8 cellular contexts compared by ENCODE assay signal in the genomic region with DNA sequence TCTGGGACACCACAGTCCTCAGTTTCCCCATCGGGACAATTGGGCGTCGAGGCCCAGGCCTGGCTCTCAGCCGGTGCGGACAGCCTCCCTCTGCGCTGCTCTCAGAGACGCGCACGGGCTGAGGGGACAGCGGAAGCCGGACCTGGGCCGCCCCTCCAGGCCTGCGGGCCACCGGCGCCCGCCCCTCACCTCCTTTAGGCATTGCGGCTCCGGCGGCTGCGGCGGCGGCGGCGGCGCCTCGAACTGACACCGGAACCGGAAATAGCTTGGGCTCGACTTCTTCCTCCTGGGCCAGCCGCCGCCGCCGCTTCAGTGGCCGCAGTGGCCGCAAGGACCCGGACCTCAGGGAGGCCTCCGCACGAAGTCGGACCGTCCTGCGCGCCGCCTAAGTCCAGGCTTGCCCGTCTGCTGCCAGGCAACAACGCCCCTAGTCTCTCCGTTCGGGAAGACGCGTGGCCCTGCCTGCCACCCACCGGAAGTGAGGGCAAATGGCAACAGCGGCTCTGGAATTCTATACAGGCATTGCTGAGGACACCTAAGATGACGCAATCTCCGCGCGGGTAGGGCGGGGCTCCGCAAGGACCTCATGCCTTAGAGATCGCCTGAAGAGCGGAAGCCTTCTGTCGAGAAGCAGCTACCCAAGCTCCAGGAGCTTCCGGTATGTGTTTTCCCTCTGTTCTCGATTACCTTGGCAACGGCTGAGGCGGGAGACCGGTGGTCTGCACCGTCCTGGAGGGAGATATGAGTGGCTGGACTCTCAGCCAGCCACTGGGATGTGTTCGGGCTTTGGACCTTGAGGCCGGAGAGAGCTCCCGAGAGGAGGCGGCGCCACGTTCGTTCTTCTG. TPM values are rescaled to one million over a fixed set of nuclear protein-coding genes. Genes with fewer than 3 reads are reported as not detected.
DNase-seq lines count a peak whose midpoint lies in the region; ATAC-seq and TF ChIP-seq lines count a peak whose summit lies in the region.

A gene (plus strand): TSS at position 623 of the 845 bp plus-strand sequence. CDS start 2,124 bp downstream, outside the sequence.
A gene with protein sequence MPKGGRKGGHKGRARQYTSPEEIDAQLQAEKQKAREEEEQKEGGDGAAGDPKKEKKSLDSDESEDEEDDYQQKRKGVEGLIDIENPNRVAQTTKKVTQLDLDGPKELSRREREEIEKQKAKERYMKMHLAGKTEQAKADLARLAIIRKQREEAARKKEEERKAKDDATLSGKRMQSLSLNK (minus strand): TSS at position 251 of the 845 bp plus-strand sequence. CDS start 49 bp downstream, at position 202.

- H3K27ac Mint-ChIP-seq in T-helper 17 cell = peak within 1 kb of the TSS; percentile 99

- H3K27ac ChIP-seq in angular gyrus (ENCODE audit: low read depth, low read length) (peak within 1 kb of the TSS; percentile 100), right atrium auricular region (peak within 1 kb of the TSS; percentile 95 to 97), uterus (peak within 1 kb of the TSS; percentile 93 to 98)

- H3K27me3 Mint-ChIP-seq in T-helper 17 cell = no peaks in the 10 kb centered on the region

- DNase-seq in NCI-H1694 treated with DMSO at 0.1 percent for 48 hours (lab: John Stamatoyannopoulos, UW) = peak; percentile 91
- peak; percentile 77 to 94 (median 90) for DNase-seq in T-helper 17 cell
- peak; percentile 96 for DNase-seq in right atrium auricular region (ENCODE audit: low spot score)
- peak; percentile 89 for DNase-seq in pulmonary artery endothelial cell (ENCODE audit: low read depth, low spot score)
- peak; percentile 92 to 93 for DNase-seq in uterus

- ATAC-seq in HG02885 (IDR thresholded peaks at IDR 0.05; ENCODE audit: poor library complexity, unreplicated experiment) (peak; percentile 80), T-helper 17 cell (peak; percentile 87)

- H3K9me3 ChIP-seq in T-helper 17 cell (ENCODE audit: control insufficient read depth, low read length, poor library complexity, severe bottlenecking) (no peaks in the 10 kb centered on the region), right atrium auricular region (no peaks in the 10 kb centered on the region), uterus (no peaks in the 10 kb centered on the region)

- H3K4me3 Mint-ChIP-seq in T-helper 17 cell = peak within 1 kb of the TSS; percentile 100

- H3K4me1 ChIP-seq in right atrium auricular region (peaks cover 0 to 36% of the 10 kb centered on the region in 2 donors), uterus (peaks cover 3 to 22% of the 10 kb centered on the region in 2 donors)

- H3K27me3 ChIP-seq in right atrium auricular region (no peaks in the 10 kb centered on the region), uterus (no peaks in the 10 kb centered on the region)

- TF ChIP-seq CTCF in right atrium auricular region (IDR thresholded peaks at IDR 0.05) = no peak
- TF ChIP-seq CTCF in uterus (IDR thresholded peaks at IDR 0.05) = peak in 3 of 4 experiments; percentile 18 to 66 (median 34)

- peaks cover 42% of the 10 kb centered on the region for H3K4me1 Mint-ChIP-seq in T-helper 17 cell

- TF ChIP-seq POLR2A in GM15510 (IDR thresholded peaks at IDR 0.05; ENCODE audit: borderline replicate concordance, extremely low read depth, insufficient read length) (peak; percentile 85), uterus (IDR thresholded peaks at IDR 0.05) (peak; percentile 73 to 77)

- H3K4me3 ChIP-seq in right atrium auricular region = peak within 1 kb of the TSS; percentile 96 to 97
- H3K4me3 ChIP-seq in uterus = peak within 1 kb of the TSS; percentile 78 to 84

- H3K36me3 ChIP-seq in right atrium auricular region (peaks cover 34% of the 10 kb centered on the region), uterus (no peaks in the 10 kb centered on the region)

- intact Hi-C loops in uterus (cut with DNase I; ENCODE audit: low total_unique reads) = no loop called here

- peaks cover 9% of the 10 kb centered on the region for H3K36me3 Mint-ChIP-seq in T-helper 17 cell (ENCODE audit: low read depth)

RNA-seq across cellular contexts. Expression of the first gene that starts in this region (rescaled TPM):
- total RNA-seq in T-helper 17 cell (100 to 1,000 TPM; 170 to 175 TPM), right atrium auricular region (10 to 100 TPM; 36.7 to 57.0 TPM), pulmonary artery endothelial cell (92.2 and 116 TPM in 2 replicates), uterus (10 to 100 TPM; 29.4 to 93.2 (median 54.4) TPM)

RNA-seq across cellular contexts. Expression of the second gene that starts in this region (rescaled TPM):
- total RNA-seq in T-helper 17 cell = 10 to 100 TPM; 38.5 to 42.7 TPM
- 10 to 100 TPM; 70.9 to 93.3 TPM for total RNA-seq in right atrium auricular region
- total RNA-seq in pulmonary artery endothelial cell = 29.1 and 41.7 TPM in 2 replicates
- 100 to 1,000 TPM in 1 of 4 donors, 10 to 100 TPM in 3; 39.9 to 185 (median 72.1) TPM for total RNA-seq in uterus

Comparison
In these comparisons a context has a peak if more than half of its experiments do, and no peak if none do; other contexts are left out.
1. Peak in every context shown above with its lines: DNase-seq, ATAC-seq, H3K4me3 ChIP-seq and H3K27ac ChIP-seq.
2. CTCF ChIP-seq: peak in uterus (3 of 4); none in right atrium auricular region (0 of 2).